ENCODE assay signal across 8 cellular contexts in genomic region chr1:228166170-228166936, GRCh38. TPM values are rescaled to one million over a fixed set of nuclear protein-coding genes. Genes with fewer than 3 reads are reported as not detected.
DNase-seq lines count a peak whose midpoint lies in the region; ATAC-seq and TF ChIP-seq lines count a peak whose summit lies in the region.

No MANE protein-coding gene starts in this region.

- TF ChIP-seq CTCF in AG09309 (IDR thresholded peaks at IDR 0.05; ENCODE audit: control insufficient read depth, insufficient read depth, low read depth, low read length, missing control alignments) (peak; percentile 41), endothelial cell (IDR thresholded peaks at IDR 0.05; ENCODE audit: unreplicated experiment) (no peak)
- peak; percentile 31 for TF ChIP-seq CTCF in activated CD8-positive, alpha-beta T cell treated with anti-CD3 and anti-CD28 coated beads for 36 hours (IDR thresholded peaks at IDR 0.05)

- peak overlapping the region; percentile 86 for H3K27ac Mint-ChIP-seq in activated CD8-positive, alpha-beta T cell treated with anti-CD3 and anti-CD28 coated beads for 36 hours
- peak overlapping the region; percentile 86 for H3K27ac Mint-ChIP-seq in endothelial cell (ENCODE audit: unreplicated experiment)

- POLR2A ChIA-PET in activated CD8-positive, alpha-beta T cell treated with anti-CD3 and anti-CD28 coated beads for 36 hours (lab: Charles Lee), result interaction anchor here (0.6 to 6.6 kb wide), 10 partner anchors 9 to 291 kb away, joined by 3 to 59 read pairs (median 4); partner anchors contain the start of gene GUK1

- H3K4me1 Mint-ChIP-seq in activated CD8-positive, alpha-beta T cell treated with anti-CD3 and anti-CD28 coated beads for 36 hours (ENCODE audit: low read depth), result peaks cover 41% of the 10 kb centered on the region
- H3K4me1 Mint-ChIP-seq in endothelial cell (ENCODE audit: unreplicated experiment), result peaks cover 37% of the 10 kb centered on the region

- no peaks in the 10 kb centered on the region for H3K9me3 Mint-ChIP-seq in activated CD8-positive, alpha-beta T cell treated with anti-CD3 and anti-CD28 coated beads for 36 hours
- H3K9me3 Mint-ChIP-seq in endothelial cell (ENCODE audit: unreplicated experiment), result no peaks in the 10 kb centered on the region

- peaks cover 5% of the 10 kb centered on the region for H3K36me3 Mint-ChIP-seq in activated CD8-positive, alpha-beta T cell treated with anti-CD3 and anti-CD28 coated beads for 36 hours (ENCODE audit: low read depth)
- H3K36me3 Mint-ChIP-seq in endothelial cell (ENCODE audit: low read depth, unreplicated experiment), result peaks cover 13% of the 10 kb centered on the region

- ATAC-seq in GM18508 (IDR thresholded peaks at IDR 0.05; ENCODE audit: insufficient read depth, unreplicated experiment) (peak; percentile 19), HG02981 (IDR thresholded peaks at IDR 0.05; ENCODE audit: unreplicated experiment) (peak; percentile 13)
- ATAC-seq in activated CD8-positive, alpha-beta T cell treated with anti-CD3 and anti-CD28 coated beads for 36 hours, result peak; percentile 14

- DNase-seq in AG09309 (ENCODE audit: low read depth) (no peak), NCI-H2107 (lab: John Stamatoyannopoulos, UW) (peak; percentile 28), endothelial cell (ENCODE audit: low spot score) (peak; percentile 44), midbrain (lab: John Stamatoyannopoulos, UW) (peak; percentile 52)
- DNase-seq in activated CD8-positive, alpha-beta T cell treated with anti-CD3 and anti-CD28 coated beads for 36 hours, result peak; percentile 77
- DNase-seq in stimulated activated CD8-positive, alpha-beta memory T cell treated with anti-CD3 and anti-CD28 coated beads, Interleukin-7, amount 100 ng/mL, for 24 hours (ENCODE audit: low read depth), result peak; percentile 20

- H3K4me3 ChIP-seq in AG09309 (ENCODE audit: control insufficient read depth, low read depth, low read length), result peak overlapping the region; percentile 80

- peak overlapping the region; percentile 79 for H3K4me3 Mint-ChIP-seq in activated CD8-positive, alpha-beta T cell treated with anti-CD3 and anti-CD28 coated beads for 36 hours
- peak overlapping the region; percentile 89 for H3K4me3 Mint-ChIP-seq in endothelial cell (ENCODE audit: unreplicated experiment)

- H3K27me3 Mint-ChIP-seq in activated CD8-positive, alpha-beta T cell treated with anti-CD3 and anti-CD28 coated beads for 36 hours, result no peaks in the 10 kb centered on the region
- H3K27me3 Mint-ChIP-seq in endothelial cell (ENCODE audit: unreplicated experiment), result peaks cover 13% of the 10 kb centered on the region

- intact Hi-C loops in activated CD8-positive, alpha-beta T cell treated with anti-CD3 and anti-CD28 coated beads for 36 hours (cut with micrococcal nuclease), result loop anchor here (1.0 kb wide), 2 partner anchors 27 to 57 kb away; partner anchors contain the start of gene MRPL55

- CTCF ChIA-PET in activated CD8-positive, alpha-beta T cell treated with anti-CD3 and anti-CD28 coated beads for 36 hours (lab: Charles Lee), result interaction anchor here (0.7 to 6.2 kb wide), 10 partner anchors 9 to 349 kb away, joined by 3 to 47 read pairs (median 4); partner anchors contain the start of gene GUK1

RNA-seq across cellular contexts. Expression of gene IBA57, which starts 0.7 kb away (rescaled TPM):
- total RNA-seq in activated CD8-positive, alpha-beta T cell treated with anti-CD3 and anti-CD28 coated beads for 36 hours, result 10 to 100 TPM in 1 of 2 experiments, 1 to 10 TPM in 1; 9.7 to 10.8 TPM
- 11.5 TPM for total RNA-seq in endothelial cell (ENCODE audit: unreplicated experiment)

RNA-seq across cellular contexts. Expression of gene GJC2, which starts 16.6 kb away (rescaled TPM):
- total RNA-seq in activated CD8-positive, alpha-beta T cell treated with anti-CD3 and anti-CD28 coated beads for 36 hours, result 1 to 10 TPM; 3.4 to 3.5 TPM
- total RNA-seq in endothelial cell (ENCODE audit: unreplicated experiment), result 13.0 TPM

RNA-seq across cellular contexts. Expression of gene GUK1, which starts 26.3 kb away (rescaled TPM):
- 100 to 1,000 TPM; 375 to 376 TPM for total RNA-seq in activated CD8-positive, alpha-beta T cell treated with anti-CD3 and anti-CD28 coated beads for 36 hours
- total RNA-seq in endothelial cell (ENCODE audit: unreplicated experiment), result 280 TPM

RNA-seq across cellular contexts. Expression of gene OBSCN, which starts 41.5 kb away (rescaled TPM):
- total RNA-seq in activated CD8-positive, alpha-beta T cell treated with anti-CD3 and anti-CD28 coated beads for 36 hours, result 10 to 100 TPM; 21.6 to 23.7 TPM
- total RNA-seq in endothelial cell (ENCODE audit: unreplicated experiment), result 16.9 TPM

RNA-seq across cellular contexts. Expression of gene MRPL55, which starts 57.3 kb away (rescaled TPM):
- 10 to 100 TPM; 67.8 to 68.3 TPM for total RNA-seq in activated CD8-positive, alpha-beta T cell treated with anti-CD3 and anti-CD28 coated beads for 36 hours
- 47.5 TPM for total RNA-seq in endothelial cell (ENCODE audit: unreplicated experiment)
